In genomic region chr1:36369061-36369470, GRCh38 we compare ENCODE assay signal across 8 cellular contexts. TPM values are rescaled to one million over a fixed set of nuclear protein-coding genes. Genes with fewer than 3 reads are reported as not detected.
A peak's percentile ranks its signal among the peaks of the same experiment; 100 is the strongest.
DNase-seq lines count a peak whose midpoint lies in the region; ATAC-seq lines count a peak whose summit lies in the region.

No MANE protein-coding gene starts in this region.

- H3K4me1 Mint-ChIP-seq in activated CD4-positive, alpha-beta memory T cell treated with anti-CD3 and anti-CD28 coated beads for 36 hours (ENCODE audit: low read depth): peaks cover 65% of the 10 kb centered on the region
- H3K4me1 Mint-ChIP-seq in memory B cell: peaks cover 34% of the 10 kb centered on the region

- DNase-seq in CD1c-positive myeloid dendritic cell (ENCODE audit: extremely low spot score): peak; percentile 83
- peak; percentile 21 for DNase-seq in NCI-H748 treated with DMSO at 0.1 percent for 48 hours (lab: John Stamatoyannopoulos, UW)
- DNase-seq in activated CD4-positive, alpha-beta memory T cell treated with anti-CD3 and anti-CD28 coated beads for 36 hours: peak; percentile 90
- DNase-seq in dermis blood vessel endothelial cell: peak; percentile 86
- peak; percentile 88 to 89 for DNase-seq in memory B cell (ENCODE audit: low spot score in 2 of 2)
- peak; percentile 71 to 80 for DNase-seq in stimulated activated CD8-positive, alpha-beta memory T cell treated with anti-CD3 and anti-CD28 coated beads, Interleukin-4, amount 100 ng/mL, for 1 hour (ENCODE audit: low read depth in 2 of 2, low spot score in 1 of 2)
- DNase-seq in putamen (ENCODE audit: low spot score): no peak

- intact Hi-C loops in activated CD4-positive, alpha-beta memory T cell treated with anti-CD3 and anti-CD28 coated beads for 36 hours (cut with micrococcal nuclease): loop anchor here (2.0 kb wide), 2 partner anchors 26 to 220 kb away; partner anchors contain the start of gene TRAPPC3

- H3K36me3 Mint-ChIP-seq in activated CD4-positive, alpha-beta memory T cell treated with anti-CD3 and anti-CD28 coated beads for 36 hours: no peaks in the 10 kb centered on the region
- peaks cover 8% of the 10 kb centered on the region for H3K36me3 Mint-ChIP-seq in memory B cell

- peak overlapping the region; percentile 62 for H3K27ac Mint-ChIP-seq in activated CD4-positive, alpha-beta memory T cell treated with anti-CD3 and anti-CD28 coated beads for 36 hours
- H3K27ac Mint-ChIP-seq in memory B cell: no peak overlapping the region

- no peak overlapping the region for H3K4me3 Mint-ChIP-seq in activated CD4-positive, alpha-beta memory T cell treated with anti-CD3 and anti-CD28 coated beads for 36 hours
- H3K4me3 Mint-ChIP-seq in memory B cell: no peak overlapping the region

- no peaks in the 10 kb centered on the region for H3K27me3 Mint-ChIP-seq in activated CD4-positive, alpha-beta memory T cell treated with anti-CD3 and anti-CD28 coated beads for 36 hours
- H3K27me3 Mint-ChIP-seq in memory B cell: no peaks in the 10 kb centered on the region

- POLR2A ChIA-PET in activated CD4-positive, alpha-beta memory T cell treated with anti-CD3 and anti-CD28 coated beads for 36 hours (lab: Charles Lee): interaction anchor here (1.0 to 2.2 kb wide), 3 partner anchors 17 to 88 kb away, joined by 3 to 11 read pairs (median 4); partner anchors contain the start of genes SH3D21 and STK40

- no peaks in the 10 kb centered on the region for H3K9me3 Mint-ChIP-seq in activated CD4-positive, alpha-beta memory T cell treated with anti-CD3 and anti-CD28 coated beads for 36 hours
- H3K9me3 Mint-ChIP-seq in memory B cell: no peaks in the 10 kb centered on the region

- CTCF ChIA-PET in activated CD4-positive, alpha-beta memory T cell treated with anti-CD3 and anti-CD28 coated beads for 36 hours (lab: Charles Lee): interaction anchor here (0.6 to 6.6 kb wide), 30 partner anchors 8 to 278 kb away, joined by 3 to 66 read pairs (median 6); partner anchors contain the start of genes LSM10, OSCP1, SH3D21 and STK40

- ATAC-seq in HG02938 (IDR thresholded peaks at IDR 0.05; ENCODE audit: unreplicated experiment) (peak; percentile 39), memory B cell (ENCODE audit: low read depth) (peak; percentile 50)

RNA-seq across cellular contexts. Expression of gene STK40, which starts 16.7 kb away (rescaled TPM):
- 10 to 100 TPM; 57.3 to 57.4 TPM for total RNA-seq in activated CD4-positive, alpha-beta memory T cell treated with anti-CD3 and anti-CD28 coated beads for 36 hours
- total RNA-seq in dermis blood vessel endothelial cell: 20.4 and 57.0 TPM in 2 replicates

RNA-seq across cellular contexts. Expression of gene LSM10, which starts 28.6 kb away (rescaled TPM):
- total RNA-seq in activated CD4-positive, alpha-beta memory T cell treated with anti-CD3 and anti-CD28 coated beads for 36 hours: 10 to 100 TPM; 46.0 to 47.0 TPM
- total RNA-seq in dermis blood vessel endothelial cell: 9.9 and 13.0 TPM in 2 replicates

RNA-seq across cellular contexts. Expression of gene EVA1B, which starts 45.6 kb away (rescaled TPM):
- total RNA-seq in activated CD4-positive, alpha-beta memory T cell treated with anti-CD3 and anti-CD28 coated beads for 36 hours: 10 to 100 TPM; 11.6 to 12.8 TPM
- 105 and 192 TPM in 2 replicates for total RNA-seq in dermis blood vessel endothelial cell
